In genomic region chr11:132969892-132970291, GRCh38 we compare ENCODE assay signal across 29 cellular contexts.
"Had no signal": no experiment of that assay in that cellular context is flagged by ENCODE, and none has a peak within 500 bp of the region (broad histone marks: within the 10 kb centered on the region; RNA-seq: fewer than 3 reads in every experiment).

No MANE protein-coding gene starts in this region.

- H3K36me3 Mint-ChIP-seq: stimulated activated effector memory CD8-positive, alpha-beta T cell treated with anti-CD3 and anti-CD28 coated beads, Interleukin-12 subunit alpha, Interleukin-12 subunit beta, amount 100 ng/mL, for 72 hours; stimulated activated memory B cell treated with anti-CD40 and anti-IgM and Interleukin-4, amounts not matched to agents 10 μg/mL and 1 μg/mL and 100 μg/mL, for 72 hours; stimulated activated naive B cell treated with anti-CD40 and anti-IgM and Interleukin-4, amounts not matched to agents 10 μg/mL and 1 μg/mL and 100 μg/mL, for 72 hours; type B pancreatic cell had no signal

- H3K27me3 Mint-ChIP-seq: stimulated activated memory B cell treated with anti-CD40 and anti-IgM and Interleukin-4, amounts not matched to agents 10 μg/mL and 1 μg/mL and 100 μg/mL, for 72 hours; stimulated activated naive B cell treated with anti-CD40 and anti-IgM and Interleukin-4, amounts not matched to agents 10 μg/mL and 1 μg/mL and 100 μg/mL, for 72 hours; stimulated activated naive CD8-positive, alpha-beta T cell treated with anti-CD3 and anti-CD28 coated beads, Interleukin-15, Interleukin-2, amounts not matched to agents 100 ng/mL and 50 ng/mL, for 24 hours had no signal

- H3K36me3 ChIP-seq: stomach, suprapubic skin, thoracic aorta, thyroid gland, tibial artery, tibial nerve, transverse colon, upper lobe of left lung, upper lobe of right lung, uterus, vagina had no signal

- FAIRE-seq: urothelium cell line had no signal

- H3K4me3 Mint-ChIP-seq: stimulated activated effector memory CD8-positive, alpha-beta T cell treated with anti-CD3 and anti-CD28 coated beads, Interleukin-12 subunit alpha, Interleukin-12 subunit beta, amount 100 ng/mL, for 72 hours; stimulated activated memory B cell treated with anti-CD40 and anti-IgM and Interleukin-4, amounts not matched to agents 10 μg/mL and 1 μg/mL and 100 μg/mL, for 72 hours; stimulated activated naive B cell treated with anti-CD40 and anti-IgM and Interleukin-4, amounts not matched to agents 10 μg/mL and 1 μg/mL and 100 μg/mL, for 72 hours; stimulated activated naive CD8-positive, alpha-beta T cell treated with anti-CD3 and anti-CD28 coated beads, Interleukin-15, amount 100 ng/mL, for 72 hours; stimulated activated naive CD8-positive, alpha-beta T cell treated with anti-CD3 and anti-CD28 coated beads, Interleukin-15, Interleukin-2, amounts not matched to agents 100 ng/mL and 50 ng/mL, for 24 hours; type B pancreatic cell had no signal

- H3K9me3 Mint-ChIP-seq: stimulated activated naive CD8-positive, alpha-beta T cell treated with anti-CD3 and anti-CD28 coated beads, Interleukin-15, amount 100 ng/mL, for 72 hours; stimulated activated naive CD8-positive, alpha-beta T cell treated with anti-CD3 and anti-CD28 coated beads, Interleukin-15, Interleukin-2, amounts not matched to agents 100 ng/mL and 50 ng/mL, for 24 hours; type B pancreatic cell had no signal

- H3K4me1 Mint-ChIP-seq: stimulated activated effector memory CD8-positive, alpha-beta T cell treated with anti-CD3 and anti-CD28 coated beads, Interleukin-12 subunit alpha, Interleukin-12 subunit beta, amount 100 ng/mL, for 72 hours; stimulated activated memory B cell treated with anti-CD40 and anti-IgM and Interleukin-4, amounts not matched to agents 10 μg/mL and 1 μg/mL and 100 μg/mL, for 72 hours; stimulated activated naive B cell treated with anti-CD40 and anti-IgM and Interleukin-4, amounts not matched to agents 10 μg/mL and 1 μg/mL and 100 μg/mL, for 72 hours; stimulated activated naive CD8-positive, alpha-beta T cell treated with anti-CD3 and anti-CD28 coated beads, Interleukin-15, amount 100 ng/mL, for 72 hours had no signal

- H3K4me3 ChIP-seq: stomach, suprapubic skin, testis, thoracic aorta, thyroid gland, tibial artery, tibial nerve, transverse colon, upper lobe of left lung, upper lobe of right lung, uterus, vagina had no signal

- H3K9me3 ChIP-seq: suprapubic skin, testis, thoracic aorta, thyroid gland, tibial artery, transverse colon, upper lobe of left lung, upper lobe of right lung, uterus, vagina had no signal

- DNase-seq: stimulated activated CD4-positive, alpha-beta T cell treated with anti-CD3 and anti-CD28 coated beads, Interleukin-2, amount 100 ng/mL, for 48 hours; stimulated activated CD4-positive, alpha-beta T cell treated with anti-CD3 and anti-CD28 coated beads, Interleukin-4, amount 100 ng/mL, for 1 hour; stimulated activated CD4-positive, alpha-beta T cell treated with anti-CD3 and anti-CD28 coated beads, Interleukin-4, amount 100 ng/mL, for 24 hours; stimulated activated CD4-positive, alpha-beta T cell treated with anti-CD3 and anti-CD28 coated beads, Interleukin-4, amount 100 ng/mL, for 4 hours; stimulated activated CD8-positive, alpha-beta memory T cell treated with anti-CD3 and anti-CD28 coated beads, Interleukin-4, amount 100 ng/mL, for 48 hours; stimulated activated naive B cell treated with anti-CD40 and anti-IgM and Interleukin-4, amounts not matched to agents 10 μg/mL and 1 μg/mL and 100 μg/mL, for 72 hours; stimulated activated naive CD4-positive, alpha-beta T cell; stimulated activated naive CD4-positive, alpha-beta T cell treated with Interleukin-2 at 50 U/mL for 16 hours; stimulated activated naive CD8-positive, alpha-beta T cell treated with anti-CD3 and anti-CD28 coated beads, Interleukin-15, amount 100 ng/mL, for 72 hours; stimulated activated naive CD8-positive, alpha-beta T cell treated with anti-CD3 and anti-CD28 coated beads, Interleukin-15, Interleukin-2, amounts not matched to agents 100 U/mL and 50 U/mL, for 24 hours; stomach; substantia nigra; testis; thyroid gland; tibial artery; transverse colon; trophoblast cell; upper lobe of left lung; upper lobe of right lung; uterus had no signal

- H3K27ac ChIP-seq: stomach, suprapubic skin, testis, thoracic aorta, thyroid gland, tibial artery, transverse colon, upper lobe of left lung, upper lobe of right lung, uterus, vagina had no signal

- H3K27me3 ChIP-seq: stomach, suprapubic skin, testis, thyroid gland, tibial artery, tibial nerve, transverse colon, upper lobe of left lung, upper lobe of right lung, uterus, vagina had no signal

- H3K27ac Mint-ChIP-seq: stimulated activated effector memory CD8-positive, alpha-beta T cell treated with anti-CD3 and anti-CD28 coated beads, Interleukin-12 subunit alpha, Interleukin-12 subunit beta, amount 100 ng/mL, for 72 hours; stimulated activated memory B cell treated with anti-CD40 and anti-IgM and Interleukin-4, amounts not matched to agents 10 μg/mL and 1 μg/mL and 100 μg/mL, for 72 hours; stimulated activated naive B cell treated with anti-CD40 and anti-IgM and Interleukin-4, amounts not matched to agents 10 μg/mL and 1 μg/mL and 100 μg/mL, for 72 hours; stimulated activated naive CD8-positive, alpha-beta T cell treated with anti-CD3 and anti-CD28 coated beads, Interleukin-15, amount 100 ng/mL, for 72 hours; stimulated activated naive CD8-positive, alpha-beta T cell treated with anti-CD3 and anti-CD28 coated beads, Interleukin-15, Interleukin-2, amounts not matched to agents 100 ng/mL and 50 ng/mL, for 24 hours; type B pancreatic cell had no signal

- H3K4me1 ChIP-seq: stomach, suprapubic skin, testis, thyroid gland, tibial artery, transverse colon, upper lobe of left lung, upper lobe of right lung, uterus, vagina had no signal

- ATAC-seq: stimulated activated effector memory CD8-positive, alpha-beta T cell treated with anti-CD3 and anti-CD28 coated beads, Interleukin-12 subunit alpha, Interleukin-12 subunit beta, amount 100 ng/mL, for 72 hours; stimulated activated memory B cell treated with anti-CD40 and anti-IgM and Interleukin-4, amounts not matched to agents 10 μg/mL and 1 μg/mL and 100 μg/mL, for 72 hours; stimulated activated naive B cell treated with anti-CD40 and anti-IgM and Interleukin-4, amounts not matched to agents 10 μg/mL and 1 μg/mL and 100 μg/mL, for 72 hours; stimulated activated naive CD8-positive, alpha-beta T cell treated with anti-CD3 and anti-CD28 coated beads, Interleukin-15, amount 100 ng/mL, for 72 hours; stimulated activated naive CD8-positive, alpha-beta T cell treated with anti-CD3 and anti-CD28 coated beads, Interleukin-15, Interleukin-2, amounts not matched to agents 100 U/mL and 50 U/mL, for 24 hours; upper lobe of right lung had no signal
